ENCODE assay signal across 15 cellular contexts in the genomic region with DNA sequence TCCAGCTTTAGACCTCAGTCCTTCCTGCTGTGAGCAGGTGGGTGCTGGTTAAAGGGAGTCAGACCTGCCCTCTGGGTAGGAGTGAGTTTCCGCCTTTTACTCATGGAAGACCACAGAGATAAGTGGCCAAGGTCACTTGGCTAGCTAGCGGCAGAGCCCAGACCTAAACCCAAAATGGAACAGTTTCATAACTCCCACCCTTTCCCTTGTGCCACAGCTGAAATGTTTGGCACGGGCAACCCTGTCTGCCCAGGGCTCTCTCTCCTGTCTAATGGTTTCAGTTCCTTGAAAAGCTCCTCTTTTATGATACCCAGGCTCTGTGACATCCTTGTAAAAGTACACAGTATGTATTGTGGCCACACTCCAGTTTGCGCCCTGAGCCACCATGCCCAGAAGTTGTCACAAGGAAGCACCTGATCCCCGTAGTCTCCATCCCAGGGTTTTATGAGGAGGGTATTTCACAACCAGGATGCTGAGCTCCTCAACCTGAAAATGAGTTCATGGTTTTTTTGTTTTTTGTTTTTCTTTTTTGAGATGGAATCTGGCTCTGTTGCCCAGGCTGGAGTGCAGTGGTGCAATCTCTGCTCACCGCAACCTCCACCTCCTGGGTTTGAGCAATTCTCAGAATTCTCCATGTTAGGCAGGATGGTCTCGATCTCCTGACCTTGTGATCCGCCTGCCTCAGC. TPM values are rescaled to one million over a fixed set of nuclear protein-coding genes. Genes with fewer than 3 reads are reported as not detected.
DNase-seq lines count a peak whose midpoint lies in the region; ATAC-seq and TF ChIP-seq lines count a peak whose summit lies in the region.
"Had no signal": no experiment of that assay in that cellular context is flagged by ENCODE, and none has a peak within 500 bp of the region (broad histone marks: within the 10 kb centered on the region; RNA-seq: fewer than 3 reads in every experiment).

No MANE protein-coding gene starts in this region.

- no peak for TF ChIP-seq CTCF in adrenal gland (IDR thresholded peaks at IDR 0.05)

- H3K27me3 Mint-ChIP-seq in T-helper 2 cell treated with Interferon-gamma antibody and Interleukin-4, amounts not matched to agents 5 μg/mL and 100 μg/mL, for 36 hours (ENCODE audit: low read depth): peaks cover 5% of the 10 kb centered on the region

- no peaks in the 10 kb centered on the region for H3K36me3 Mint-ChIP-seq in T-helper 2 cell treated with Interferon-gamma antibody and Interleukin-4, amounts not matched to agents 5 μg/mL and 100 μg/mL, for 36 hours (ENCODE audit: low read depth)

- WGBS in adrenal gland, 4 donors: 47 to 52% (median 50%) methylated on average over 8 of the region's 8 CpGs

- no peaks in the 10 kb centered on the region for H3K36me3 ChIP-seq in adrenal gland (replicated peaks in 1 of 2)
- H3K36me3 ChIP-seq: upper lobe of left lung had no signal

- H3K27me3 ChIP-seq in adrenal gland: no peaks in the 10 kb centered on the region
- H3K27me3 ChIP-seq: esophagus muscularis mucosa, upper lobe of left lung had no signal

- TF ChIP-seq POLR2A in adrenal gland (IDR thresholded peaks at IDR 0.05) (no peak), erythroblast (IDR thresholded peaks at IDR 0.05; ENCODE audit: low read length) (no peak)

- H3K4me1 ChIP-seq in adrenal gland (replicated peaks in 1 of 2): peaks cover 0 to 8% of the 10 kb centered on the region in 2 donors
- H3K4me1 ChIP-seq: upper lobe of left lung had no signal

- intact Hi-C loops in adrenal gland (cut with DNase I) (no loop called here), sciatic nerve (cut with DNase I) (no loop called here)

- ATAC-seq in sciatic nerve (peak; percentile 22), GM18868 (IDR thresholded peaks at IDR 0.05; ENCODE audit: unreplicated experiment) (no peak)

- no peaks in the 10 kb centered on the region for H3K9me3 ChIP-seq in adrenal gland (replicated peaks in 1 of 3)
- H3K9me3 ChIP-seq: esophagus muscularis mucosa, upper lobe of left lung had no signal

- peak; percentile 64 for DNase-seq in T-helper 2 cell treated with Interferon-gamma antibody and Interleukin-4, amounts not matched to agents 5 μg/mL and 100 μg/mL, for 36 hours (ENCODE audit: low spot score)
- no peak for DNase-seq in T-helper 2 cell
- peak; percentile 87 for DNase-seq in MV-4-11 (lab: John Stamatoyannopoulos, UW)
- peak in 4 of 7 donors; percentile 43 to 64 (median 60) for DNase-seq in adrenal gland
- DNase-seq in sciatic nerve (ENCODE audit: low spot score): no peak
- no peak for DNase-seq in erythroblast (lab: John Stamatoyannopoulos, UW)
- DNase-seq in NCI-H345 (lab: John Stamatoyannopoulos, UW): no peak
- DNase-seq: activated naive CD4-positive, alpha-beta T cell treated with anti-CD3 and anti-CD28 coated beads for 36 hours; mammary epithelial cell; NCI-H1930; occipital lobe; stimulated activated CD4-positive, alpha-beta T cell treated with anti-CD3 and anti-CD28 coated beads, Interleukin-12 subunit alpha, Interleukin-12 subunit beta, amount 100 ng/mL, for 4 hours; upper lobe of left lung had no signal

- H3K4me3 Mint-ChIP-seq in T-helper 2 cell treated with Interferon-gamma antibody and Interleukin-4, amounts not matched to agents 5 μg/mL and 100 μg/mL, for 36 hours: no peak overlapping the region
- H3K4me3 Mint-ChIP-seq: activated naive CD4-positive, alpha-beta T cell treated with anti-CD3 and anti-CD28 coated beads for 36 hours had no signal

- peak overlapping the region; percentile 29 for H3K27ac Mint-ChIP-seq in T-helper 2 cell treated with Interferon-gamma antibody and Interleukin-4, amounts not matched to agents 5 μg/mL and 100 μg/mL, for 36 hours
- H3K27ac Mint-ChIP-seq: activated naive CD4-positive, alpha-beta T cell treated with anti-CD3 and anti-CD28 coated beads for 36 hours had no signal

- no peaks in the 10 kb centered on the region for H3K9me3 Mint-ChIP-seq in T-helper 2 cell treated with Interferon-gamma antibody and Interleukin-4, amounts not matched to agents 5 μg/mL and 100 μg/mL, for 36 hours
- H3K9me3 Mint-ChIP-seq: activated naive CD4-positive, alpha-beta T cell treated with anti-CD3 and anti-CD28 coated beads for 36 hours had no signal

- peak overlapping the region in 1 of 5 donors; percentile 66 for H3K27ac ChIP-seq in adrenal gland
- H3K27ac ChIP-seq: esophagus muscularis mucosa, upper lobe of left lung had no signal

- peaks cover 28% of the 10 kb centered on the region for H3K4me1 Mint-ChIP-seq in T-helper 2 cell treated with Interferon-gamma antibody and Interleukin-4, amounts not matched to agents 5 μg/mL and 100 μg/mL, for 36 hours (ENCODE audit: low read depth)

- no peak overlapping the region for H3K4me3 ChIP-seq in adrenal gland
- H3K4me3 ChIP-seq: esophagus muscularis mucosa, upper lobe of left lung had no signal

RNA-seq across cellular contexts. Expression of gene MB, which starts 5.1 kb away (rescaled TPM):
- total RNA-seq in adrenal gland: 10 to 100 TPM in 1 of 8 donors, 1 to 10 TPM in 6, under 1 TPM in 1; 0.72 to 32.8 (median 2.0) TPM
- 1 to 10 TPM in 2 of 3 donors, under 1 TPM in 1; 0.35 to 5.9 (median 2.5) TPM for polyA plus RNA-seq in adrenal gland
- total RNA-seq in sciatic nerve: not detected
- total RNA-seq: activated naive CD4-positive, alpha-beta T cell treated with anti-CD3 and anti-CD28 coated beads for 36 hours; mammary epithelial cell; occipital lobe had no signal
- polyA plus RNA-seq: mammary epithelial cell had no signal

RNA-seq across cellular contexts. Expression of gene APOL6, which starts 36.2 kb away (rescaled TPM):
- total RNA-seq in adrenal gland: 10 to 100 TPM; 12.7 to 37.9 (median 25.5) TPM
- polyA plus RNA-seq in adrenal gland: 10 to 100 TPM in 1 of 3 donors, 1 to 10 TPM in 2; 6.5 to 13.3 (median 6.9) TPM
- 16.4 TPM for total RNA-seq in sciatic nerve

Comparison
In these comparisons a context has a peak if more than half of its experiments do, and no peak if none do; other contexts are left out.
1. DNase-seq: peak in T-helper 2 cell treated with Interferon-gamma antibody and Interleukin-4, amounts not matched to agents 5 μg/mL and 100 μg/mL, for 36 hours (single experiment), MV-4-11 (single experiment) and adrenal gland (4 of 7); none in T-helper 2 cell (0 of 5), sciatic nerve (single experiment), erythroblast (0 of 2) and NCI-H345 (single experiment).